In genomic region chrX:49186125-49187027, GRCh38 we compare ENCODE assay signal across 1 cellular context.
TF ChIP-seq lines count a peak whose summit lies in the region.

TSS of gene PRICKLE3 (minus strand) at chrX:49186373. CDS start at chrX:49186297, 76 bp downstream.

TF ChIP-seq in K562, 482 proteins besides CTCF, POLR2A, EP300 and RAD21 (continued from another document and continues in another):
- TF ChIP-seq ARID4B (CRISPR knock-in tag; IDR thresholded peaks at IDR 0.05) (peak; percentile 61; the same call in 1 of the 2 replicates), NR2C2 (CRISPR knock-in tag; IDR thresholded peaks at IDR 0.05) (no peak), NR2C2 (tag; IDR thresholded peaks at IDR 0.05) (peak; percentile 90), SMAD4 (CRISPR knock-in tag; conservative IDR thresholded peaks at IDR 0.05) (0 out of 2 replicates have a peak, but pooled peaks have one; percentile 53), CSDE1 (IDR thresholded peaks at IDR 0.05) (no peak), TBL1XR1 (IDR thresholded peaks at IDR 0.05; ENCODE audit: low read length in 2 of 2) (no peak), L3MBTL2 (IDR thresholded peaks at IDR 0.05) (peak; percentile 92), ZBTB26 (CRISPR knock-in tag; IDR thresholded peaks at IDR 0.05) (no peak), ZNF695 (CRISPR knock-in tag; IDR thresholded peaks at IDR 0.05) (no peak), IRF1 (CRISPR knock-in tag; IDR thresholded peaks at IDR 0.05; ENCODE audit: borderline replicate concordance) (no peak), CREM (IDR thresholded peaks at IDR 0.05; ENCODE audit: low read depth) (peak; percentile 34; the same call in 1 of the 2 replicates), TCF7 (IDR thresholded peaks at IDR 0.05; ENCODE audit: borderline replicate concordance) (no peak), RUNX1 (IDR thresholded peaks at IDR 0.05; ENCODE audit: low read depth) (no peak), HLTF (IDR thresholded peaks at IDR 0.05) (no peak), ZNF511 (CRISPR knock-in tag; IDR thresholded peaks at IDR 0.05) (peak; percentile 52; the same call in 1 of the 2 replicates), SMARCC2 (IDR thresholded peaks at IDR 0.05; ENCODE audit: low read depth) (no peak), PCBP1 (IDR thresholded peaks at IDR 0.05; ENCODE audit: low read depth, low read length, poor library complexity, severe bottlenecking) (no peak), ELF2 (CRISPR knock-in tag; IDR thresholded peaks at IDR 0.05) (peak; percentile 80), KAT8 (IDR thresholded peaks at IDR 0.05; ENCODE audit: low read depth) (no peak), ZNF41 (CRISPR knock-in tag; conservative IDR thresholded peaks at IDR 0.05) (no peak), HEY1 (CRISPR knock-in tag; IDR thresholded peaks at IDR 0.05; ENCODE audit: borderline replicate concordance) (no peak), POLR2G (IDR thresholded peaks at IDR 0.05; ENCODE audit: low read depth, low read length) (peak; percentile 94), JUN (IDR thresholded peaks at IDR 0.05; ENCODE audit: borderline replicate concordance, low read depth, low read length) (no peak), JUN (CRISPR knock-in tag; IDR thresholded peaks at IDR 0.05; ENCODE audit: borderline replicate concordance) (no peak), DMBX1 (CRISPR knock-in tag; IDR thresholded peaks at IDR 0.05; ENCODE audit: borderline replicate concordance) (peak; percentile 66; the same call in 1 of the 2 replicates), MYBL2 (IDR thresholded peaks at IDR 0.05; ENCODE audit: low read depth) (no peak), MYBL2 (CRISPR knock-in tag; IDR thresholded peaks at IDR 0.05; ENCODE audit: borderline replicate concordance) (no peak), ZNF184 (CRISPR knock-in tag; IDR thresholded peaks at IDR 0.05) (no peak), ZNF253 (CRISPR knock-in tag; conservative IDR thresholded peaks at IDR 0.05) (no peak), ARID3B (CRISPR knock-in tag; IDR thresholded peaks at IDR 0.05; ENCODE audit: borderline replicate concordance) (no peak), PHF8 (IDR thresholded peaks at IDR 0.05; ENCODE audit: borderline replicate concordance, low read length) (peak; percentile 60; the same call in 1 of the 2 replicates), HNRNPH1 (optimal IDR thresholded peaks at IDR 0.05; ENCODE audit: low read depth, low read length) (no peak), ZNF311 (CRISPR knock-in tag; IDR thresholded peaks at IDR 0.05) (no peak), UBTF (IDR thresholded peaks at IDR 0.05; ENCODE audit: borderline replicate concordance in 1 of 2, low read depth in 2 of 2, low read length in 2 of 2) (0 out of 4 replicates have a peak, but pooled peaks of 1 of the 2 experiments have one; percentile 31), ZNF592 (IDR thresholded peaks at IDR 0.05) (no peak), XRCC5 (IDR thresholded peaks at IDR 0.05; ENCODE audit: low read depth, low read length) (peak; percentile 71; the same call in 1 of the 2 replicates), ETV5 (CRISPR knock-in tag; IDR thresholded peaks at IDR 0.05; ENCODE audit: low read depth) (no peak), ZBTB7A (IDR thresholded peaks at IDR 0.05; ENCODE audit: borderline replicate concordance, control insufficient read depth, low read depth, low read length) (peak; percentile 79; the same call in 1 of the 2 replicates), ZNF586 (CRISPR knock-in tag; conservative IDR thresholded peaks at IDR 0.05) (no peak), CGGBP1 (CRISPR knock-in tag; IDR thresholded peaks at IDR 0.05) (no peak), ZEB2 (IDR thresholded peaks at IDR 0.05) (no peak), RBM34 (IDR thresholded peaks at IDR 0.05; ENCODE audit: borderline replicate concordance, insufficient read depth, low read length) (no peak), TEAD4 (IDR thresholded peaks at IDR 0.05; ENCODE audit: low read length) (no peak), TEAD4 (CRISPR knock-in tag; IDR thresholded peaks at IDR 0.05; ENCODE audit: borderline replicate concordance) (no peak), ZNF780A (CRISPR knock-in tag; IDR thresholded peaks at IDR 0.05) (no peak), ILF3 (IDR thresholded peaks at IDR 0.05; ENCODE audit: borderline replicate concordance) (no peak), ZNF3 (CRISPR knock-in tag; IDR thresholded peaks at IDR 0.05) (no peak), PHB2 (IDR thresholded peaks at IDR 0.05; ENCODE audit: low read depth) (no peak), ZBTB9 (CRISPR knock-in tag; IDR thresholded peaks at IDR 0.05) (no peak), NFIC (IDR thresholded peaks at IDR 0.05) (peak; percentile 26; the same call in 1 of the 2 replicates), SIX5 (IDR thresholded peaks at IDR 0.05; ENCODE audit: borderline replicate concordance in 1 of 2, insufficient read depth in 1 of 2, low read depth in 1 of 2, low read length in 2 of 2) (peak in 1 of 2 experiments; percentile 33; a peak in 1 of 4 replicates), NCOA1 (IDR thresholded peaks at IDR 0.05; ENCODE audit: low read depth) (no peak), BMI1 (IDR thresholded peaks at IDR 0.05; ENCODE audit: low read length) (no peak), YY1 (IDR thresholded peaks at IDR 0.05; ENCODE audit: borderline replicate concordance in 1 of 3, control insufficient read depth in 1 of 3, extremely low read depth in 1 of 3, insufficient read depth in 3 of 3, insufficient read length in 1 of 3, insufficient replicate concordance in 2 of 3, low read depth in 1 of 3, low read length in 2 of 3) (peak in 2 of 3 experiments; percentile 38 to 77), ZBED1 (IDR thresholded peaks at IDR 0.05) (no peak)
